Comparison of ENCODE assay signal across 8 cellular contexts in the genomic region with DNA sequence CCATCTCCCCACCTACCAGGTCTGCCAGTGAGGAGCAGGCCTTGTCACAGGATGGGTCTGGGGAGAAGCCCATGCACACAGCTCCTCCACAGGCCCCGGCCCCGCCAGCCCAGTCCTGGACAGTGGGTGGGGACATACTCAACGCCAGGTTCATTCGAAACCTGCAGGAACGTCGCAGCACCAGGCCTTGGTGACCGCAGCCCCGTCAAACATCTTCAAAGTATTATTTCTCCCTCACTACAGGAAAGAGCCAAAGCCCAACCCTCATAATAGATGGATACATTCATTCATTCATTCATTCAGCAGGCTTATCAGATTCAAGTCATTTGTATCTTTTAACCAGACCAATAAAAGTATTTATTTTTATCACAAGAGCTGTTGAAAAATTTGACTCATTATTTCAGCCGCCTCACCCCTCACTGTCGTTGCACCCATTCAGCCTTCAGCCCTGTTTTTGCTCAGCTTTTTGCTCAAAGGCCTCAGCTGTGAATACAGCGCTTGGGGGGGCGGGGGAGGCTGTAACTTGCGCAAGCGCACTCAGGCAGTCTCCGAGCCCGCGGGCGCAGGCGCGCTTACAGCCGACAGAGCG. TPM values are rescaled to one million over a fixed set of nuclear protein-coding genes. Genes with fewer than 3 reads are reported as not detected.
A peak's percentile ranks its signal among the peaks of the same experiment; 100 is the strongest.
DNase-seq lines count a peak whose midpoint lies in the region; ATAC-seq and TF ChIP-seq lines count a peak whose summit lies in the region.

No MANE protein-coding gene starts in this region.

- H3K4me1 ChIP-seq in HAP-1 (peaks cover 8% of the 10 kb centered on the region), SJSA1 (replicated peaks) (peaks cover 11% of the 10 kb centered on the region)

- no peaks in the 10 kb centered on the region for H3K27me3 ChIP-seq in HAP-1 (ENCODE audit: low read depth)
- H3K27me3 ChIP-seq in SJSA1 (replicated peaks): no peaks in the 10 kb centered on the region

- POLR2A ChIA-PET in AG04449 (lab: Yijun Ruan, JAX): interaction anchor here (1.0 kb wide), 2 partner anchors 9 to 33 kb away, joined by 3 to 5 read pairs; no protein-coding TSS in a partner anchor

- H3K4me3 ChIP-seq in AG04449 (ENCODE audit: low read depth, low read length) (peak overlapping the region; percentile 91), HAP-1 (peak overlapping the region; percentile 70), SJSA1 (peak overlapping the region; percentile 83), cardiac fibroblast (replicated peaks in 1 of 2; ENCODE audit: low read depth in 2 of 2, low read length in 2 of 2) (peak overlapping the region; percentile 90 to 92)

- ATAC-seq in left colon (no peak), GM21529 (IDR thresholded peaks at IDR 0.05; ENCODE audit: unreplicated experiment) (no peak)

- no peaks in the 10 kb centered on the region for H3K9me3 ChIP-seq in HAP-1
- no peaks in the 10 kb centered on the region for H3K9me3 ChIP-seq in SJSA1 (replicated peaks)

- DNase-seq in AG04449 (ENCODE audit: low read depth, low spot score): no peak
- peak in 1 of 2 experiments; percentile 46 for DNase-seq in HAP-1 (ENCODE audit: low spot score in 2 of 2)
- DNase-seq in SJSA1 (ENCODE audit: low read depth in 1 of 2, low spot score in 2 of 2): no peak
- DNase-seq in cardiac fibroblast (ENCODE audit: low read depth in 2 of 2): peak in 1 of 2 donors; percentile 94
- DNase-seq in left colon: peak; percentile 41 to 96
- DNase-seq in stimulated activated CD4-positive, alpha-beta T cell treated with anti-CD3 and anti-CD28 coated beads, Interleukin-4, amount 100 ng/mL, for 24 hours: peak; percentile 93
- DNase-seq in NCI-H1092 treated with DMSO at 0.1 percent for 48 hours (lab: John Stamatoyannopoulos, UW): no peak

- peaks cover 17% of the 10 kb centered on the region for H3K36me3 ChIP-seq in HAP-1 (replicated peaks)
- H3K36me3 ChIP-seq in SJSA1: peaks cover 34% of the 10 kb centered on the region

- intact Hi-C loops in left colon (cut with DNase I, micrococcal nuclease): no loop called here

- in situ Hi-C loops in HAP-1 (cut with MboI; ENCODE audit: low sequenced_read_pairs): no loop called here

- H3K27ac ChIP-seq in SJSA1: no peak overlapping the region

- TF ChIP-seq CTCF in AG04449 (IDR thresholded peaks at IDR 0.05; ENCODE audit: insufficient read depth, low read length, missing control alignments): no peak
- TF ChIP-seq CTCF in cardiac fibroblast (IDR thresholded peaks at IDR 0.05; ENCODE audit: low read depth, low read length): no peak

- CTCF ChIA-PET in AG04449 (lab: Yijun Ruan, JAX): interaction anchor here (1.3 to 1.5 kb wide), 2 partner anchors 11 to 26 kb away, joined by 5 to 7 read pairs; partner anchors contain the start of gene DHX16

RNA-seq across cellular contexts. Expression of gene C6orf136, which starts 0.4 kb away (rescaled TPM):
- total RNA-seq in SJSA1 (2014; rRNA removed; shearing (Covaris generic)): 4.9 and 15.8 TPM in 2 replicates
- total RNA-seq in left colon: 100 to 1,000 TPM in 1 of 2 donors, 10 to 100 TPM in 1; 78.9 to 101 TPM

RNA-seq across cellular contexts. Expression of gene ATAT1, which starts 19.9 kb away (rescaled TPM):
- total RNA-seq in SJSA1 (2014; rRNA removed; shearing (Covaris generic)): 0.66 and 3.4 TPM in 2 replicates
- 10 to 100 TPM; 11.3 to 13.1 TPM for total RNA-seq in left colon

RNA-seq across cellular contexts. Expression of gene DHX16, which starts 26.3 kb away (rescaled TPM):
- 59.5 and 86.3 TPM in 2 replicates for total RNA-seq in SJSA1 (2014; rRNA removed; shearing (Covaris generic))
- 10 to 100 TPM; 27.8 to 34.8 TPM for total RNA-seq in left colon

RNA-seq across cellular contexts. Expression of gene MRPS18B, which starts 28.9 kb away (rescaled TPM):
- total RNA-seq in SJSA1 (2014; rRNA removed; shearing (Covaris generic)): 44.4 and 46.8 TPM in 2 replicates
- 10 to 100 TPM; 55.7 to 60.6 TPM for total RNA-seq in left colon

RNA-seq across cellular contexts. Expression of gene PPP1R10, which starts 29.5 kb away (rescaled TPM):
- total RNA-seq in SJSA1 (2014; rRNA removed; shearing (Covaris generic)): 16.8 and 21.0 TPM in 2 replicates
- total RNA-seq in left colon: 10 to 100 TPM; 73.6 to 74.8 TPM

Comparison
In these comparisons a context has a peak if more than half of its experiments do, and no peak if none do; other contexts are left out.
1. DNase-seq: peak in left colon (2 of 2) and stimulated activated CD4-positive, alpha-beta T cell treated with anti-CD3 and anti-CD28 coated beads, Interleukin-4, amount 100 ng/mL, for 24 hours (single experiment); none in AG04449 (single experiment), SJSA1 (0 of 2) and NCI-H1092 treated with DMSO at 0.1 percent for 48 hours (single experiment).
2. Peak in every context shown above with its lines, with median percentiles within 50 percentile points of each other: H3K4me3 ChIP-seq.